Comparison of ENCODE assay signal across 8 cellular contexts in the genomic region with DNA sequence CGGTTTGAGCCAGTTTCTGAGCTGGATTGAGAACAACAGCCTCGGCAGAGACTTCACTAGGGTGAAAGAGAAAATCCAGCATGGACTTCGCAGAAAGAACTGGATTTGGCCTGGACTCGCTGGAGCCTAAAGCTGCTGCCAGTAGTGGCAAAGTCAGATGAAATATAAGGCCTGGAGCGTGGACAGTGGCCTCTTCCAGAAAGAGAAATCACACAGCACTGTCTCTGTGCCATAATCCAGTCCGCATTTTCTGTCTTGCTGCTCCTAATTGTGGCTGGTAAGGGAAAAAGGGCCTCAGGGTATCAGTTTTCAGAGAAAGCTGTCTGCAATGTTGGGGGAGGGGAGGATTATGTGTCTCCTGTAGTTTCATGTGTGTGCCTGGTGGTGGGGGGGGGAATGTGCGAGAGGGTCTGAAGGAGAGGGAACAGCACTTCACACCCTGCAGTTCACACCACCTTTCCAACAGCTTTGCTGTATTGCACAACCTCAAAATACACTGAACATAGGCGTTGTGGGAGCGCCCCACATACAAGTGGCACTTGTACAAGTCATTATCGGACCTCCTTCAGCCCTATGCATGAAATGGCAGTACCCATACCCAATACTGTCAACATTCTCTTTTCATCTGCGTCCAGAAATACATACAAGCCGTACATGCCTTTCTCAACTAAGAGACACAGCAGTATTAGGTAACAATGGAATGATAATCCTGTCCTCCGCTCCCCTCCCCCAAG.
A peak's percentile ranks its signal among the peaks of the same experiment; 100 is the strongest.
DNase-seq lines count a peak whose midpoint lies in the region; ATAC-seq and TF ChIP-seq lines count a peak whose summit lies in the region.

No MANE protein-coding gene starts in this region.

- peaks cover 0 to 21% (median 10%) of the 10 kb centered on the region in 4 donors for H3K4me1 ChIP-seq in right lobe of liver

- H3K9me3 ChIP-seq in right lobe of liver, result no peaks in the 10 kb centered on the region

- H3K36me3 ChIP-seq in right lobe of liver, result no peaks in the 10 kb centered on the region

- intact Hi-C loops in right lobe of liver (cut with DNase I), result no loop called here

- H3K27ac ChIP-seq in 22Rv1 (peak overlapping the region; percentile 91), right lobe of liver (peak overlapping the region; percentile 56 to 87 (median 85))

- ATAC-seq in GM18511 (IDR thresholded peaks at IDR 0.05; ENCODE audit: unreplicated experiment) (peak; percentile 45), HG03342 (IDR thresholded peaks at IDR 0.05; ENCODE audit: unreplicated experiment) (peak; percentile 49), right lobe of liver (peak; percentile 82 to 91 (median 88))

- DNase-seq in NCI-H460 (ENCODE audit: extremely low read depth, low read depth) (peak; percentile 98), dermis microvascular lymphatic vessel endothelial cell (ENCODE audit: low read depth in 2 of 2) (peak; percentile 98 to 99), right lobe of liver (peak in 2 of 3 donors; percentile 93 to 98)
- peak; percentile 43 to 79 for DNase-seq in activated CD4-positive, alpha-beta T cell treated with anti-CD3 and anti-CD28 coated beads, Interleukin-2, amount 50 U/mL, for 24 hours (ENCODE audit: low read depth in 1 of 2, low spot score in 1 of 2)
- peak; percentile 77 for DNase-seq in stimulated activated CD4-positive, alpha-beta T cell treated with anti-CD3 and anti-CD28 coated beads, Interleukin-4, amount 100 ng/mL, for 1 hour

- TF ChIP-seq CTCF in 22Rv1 (IDR thresholded peaks at IDR 0.05) (no peak), right lobe of liver (IDR thresholded peaks at IDR 0.05) (no peak)

- TF ChIP-seq POLR2A in right lobe of liver (IDR thresholded peaks at IDR 0.05), result peak; percentile 50

- H3K27me3 ChIP-seq in right lobe of liver, result no peaks in the 10 kb centered on the region

- 6% methylated on average over 12 of the region's 13 CpGs for WGBS in right lobe of liver (ENCODE audit: insufficient coverage, low coverage, low lambda C conversion rate, missing lambda C conversion rate)

- H3K4me3 ChIP-seq in right lobe of liver, result peak overlapping the region in 2 of 3 donors; percentile 9 to 20

Comparison
In these comparisons a context has a peak if more than half of its experiments do, and no peak if none do; other contexts are left out.
1. Peak in every context shown above with its lines: DNase-seq, ATAC-seq, H3K4me3 ChIP-seq and H3K27ac ChIP-seq.